26 cellular contexts compared by ENCODE assay signal in the genomic region with DNA sequence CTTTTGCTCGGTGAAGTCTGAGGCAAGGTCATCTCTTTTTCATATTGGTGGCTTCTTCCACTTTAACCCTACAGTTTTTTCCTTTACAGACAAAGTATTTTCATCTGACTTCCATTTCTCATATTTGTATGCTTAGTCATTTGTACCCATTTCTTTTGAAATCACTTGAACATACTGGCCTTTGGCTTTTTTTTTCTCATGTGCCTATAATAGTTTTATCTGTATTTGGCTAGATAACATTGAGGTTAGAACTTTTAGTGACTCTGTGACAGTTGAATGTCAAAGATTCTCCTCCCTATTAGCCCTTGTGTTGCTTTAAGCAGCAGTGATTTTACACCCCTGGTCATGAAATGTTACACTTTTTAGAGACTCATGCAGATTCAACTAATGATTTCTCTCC. TPM values are rescaled to one million over a fixed set of nuclear protein-coding genes. Genes with fewer than 3 reads are reported as not detected.
A peak's percentile ranks its signal among the peaks of the same experiment; 100 is the strongest.
DNase-seq lines count a peak whose midpoint lies in the region; ATAC-seq lines count a peak whose summit lies in the region.
"Had no signal": no experiment of that assay in that cellular context is flagged by ENCODE, and none has a peak within 500 bp of the region (broad histone marks: within the 10 kb centered on the region; RNA-seq: fewer than 3 reads in every experiment).

No MANE protein-coding gene starts in this region.

- H3K9me3 Mint-ChIP-seq in activated T-cell treated with anti-CD3 and anti-CD28 coated beads, Interleukin-2, amount 50 U/mL, for 72 hours: no peaks in the 10 kb centered on the region
- H3K9me3 Mint-ChIP-seq in activated naive CD4-positive, alpha-beta T cell treated with anti-CD3 and anti-CD28 coated beads, Interleukin-2, amount 50 U/mL, for 72 hours: no peaks in the 10 kb centered on the region
- peaks cover 0 to 3% of the 10 kb centered on the region in 2 donors for H3K9me3 Mint-ChIP-seq in stimulated activated naive B cell treated with anti-CD40 and anti-IgM and Interleukin-4, amounts not matched to agents 10 μg/mL and 1 μg/mL and 100 μg/mL, for 72 hours
- H3K9me3 Mint-ChIP-seq: dendritic cell treated with granulocyte-macrophage colony-stimulating factor and Interleukin-4, amounts not matched to agents 40 ng/mL and 50 ng/mL, for 4 days; naive B cell; WTC11 had no signal

- H3K27me3 Mint-ChIP-seq in activated T-cell treated with anti-CD3 and anti-CD28 coated beads, Interleukin-2, amount 50 U/mL, for 72 hours (ENCODE audit: low read depth): no peaks in the 10 kb centered on the region
- no peaks in the 10 kb centered on the region for H3K27me3 Mint-ChIP-seq in stimulated activated naive B cell treated with anti-CD40 and anti-IgM and Interleukin-4, amounts not matched to agents 10 μg/mL and 1 μg/mL and 100 μg/mL, for 72 hours
- H3K27me3 Mint-ChIP-seq: dendritic cell treated with granulocyte-macrophage colony-stimulating factor and Interleukin-4, amounts not matched to agents 40 ng/mL and 50 ng/mL, for 4 days had no signal

- peaks cover 97% of the 10 kb centered on the region for H3K4me1 Mint-ChIP-seq in activated T-cell treated with anti-CD3 and anti-CD28 coated beads, Interleukin-2, amount 50 U/mL, for 72 hours (ENCODE audit: low read depth)
- peaks cover 45 to 70% of the 10 kb centered on the region in 2 donors for H3K4me1 Mint-ChIP-seq in stimulated activated naive B cell treated with anti-CD40 and anti-IgM and Interleukin-4, amounts not matched to agents 10 μg/mL and 1 μg/mL and 100 μg/mL, for 72 hours

- H3K36me3 Mint-ChIP-seq in activated T-cell treated with anti-CD3 and anti-CD28 coated beads, Interleukin-2, amount 50 U/mL, for 72 hours (ENCODE audit: insufficient read depth in 2 of 2): peaks cover 19 to 69% of the 10 kb centered on the region in 2 donors
- H3K36me3 Mint-ChIP-seq in activated naive CD4-positive, alpha-beta T cell treated with anti-CD3 and anti-CD28 coated beads, Interleukin-2, amount 50 U/mL, for 72 hours: peaks cover 34 to 70% of the 10 kb centered on the region in 2 donors
- H3K36me3 Mint-ChIP-seq in stimulated activated naive B cell treated with anti-CD40 and anti-IgM and Interleukin-4, amounts not matched to agents 10 μg/mL and 1 μg/mL and 100 μg/mL, for 72 hours: peaks cover 14 to 18% of the 10 kb centered on the region in 2 donors
- H3K36me3 Mint-ChIP-seq: naive B cell, WTC11 had no signal

- H3K4me3 Mint-ChIP-seq in activated T-cell treated with anti-CD3 and anti-CD28 coated beads, Interleukin-2, amount 50 U/mL, for 72 hours: peak overlapping the region; percentile 70 to 71
- peak overlapping the region; percentile 5 to 26 for H3K4me3 Mint-ChIP-seq in stimulated activated naive B cell treated with anti-CD40 and anti-IgM and Interleukin-4, amounts not matched to agents 10 μg/mL and 1 μg/mL and 100 μg/mL, for 72 hours
- H3K4me3 Mint-ChIP-seq: dendritic cell treated with granulocyte-macrophage colony-stimulating factor and Interleukin-4, amounts not matched to agents 40 ng/mL and 50 ng/mL, for 4 days; naive B cell; WTC11 had no signal

- peak in 1 of 2 donors; percentile 1 for ATAC-seq in activated T-cell treated with anti-CD3 and anti-CD28 coated beads, Interleukin-2, amount 50 U/mL, for 72 hours (replicated peaks in 1 of 2)
- ATAC-seq in HG02610 (IDR thresholded peaks at IDR 0.05; ENCODE audit: unreplicated experiment): peak; percentile 8
- no peak for ATAC-seq in activated naive CD4-positive, alpha-beta T cell treated with anti-CD3 and anti-CD28 coated beads, Interleukin-2, amount 50 U/mL, for 72 hours
- ATAC-seq in stimulated activated naive B cell treated with anti-CD40 and anti-IgM and Interleukin-4, amounts not matched to agents 10 μg/mL and 1 μg/mL and 100 μg/mL, for 72 hours (replicated peaks): peak; percentile 1 to 17
- no peak for ATAC-seq in GM19463 (IDR thresholded peaks at IDR 0.05; ENCODE audit: unreplicated experiment)
- ATAC-seq: left lung, PC-3, Right ventricle myocardium inferior, WTC11 had no signal

- DNase-seq in activated T-cell treated with anti-CD3 and anti-CD28 coated beads, Interleukin-2, amount 50 U/mL, for 72 hours: no peak
- no peak for DNase-seq in activated T-cell treated with anti-CD3 and anti-CD28 coated beads, Interleukin-2, amount 50 U/mL, for 1 hour
- no peak for DNase-seq in activated naive CD4-positive, alpha-beta T cell treated with anti-CD3 and anti-CD28 coated beads, Interleukin-2, amount 50 U/mL, for 72 hours (ENCODE audit: low spot score in 2 of 2)
- DNase-seq in stimulated activated naive B cell treated with anti-CD40 and anti-IgM and Interleukin-4, amounts not matched to agents 10 μg/mL and 1 μg/mL and 100 μg/mL, for 72 hours: no peak
- DNase-seq in kidney tubule cell (ENCODE audit: low spot score) (no peak), NCI-H2107 treated with DMSO at 0.1 percent for 48 hours (lab: John Stamatoyannopoulos, UW; ENCODE audit: unreplicated experiment) (no peak)
- DNase-seq: ACHN; activated effector memory CD4-positive, alpha-beta T cell treated with anti-CD3 and anti-CD28 coated beads, Interleukin-2, amount 50 U/mL, for 16 hours; aorta; DND-41; esophagus squamous epithelium; GOT3; KBM-7; left lung; MM.1S; naive B cell; NCI-H1417; NCI-H2081 treated with DMSO at 0.1 percent for 48 hours; PC-3 had no signal

- H3K27ac Mint-ChIP-seq in activated T-cell treated with anti-CD3 and anti-CD28 coated beads, Interleukin-2, amount 50 U/mL, for 72 hours: peak overlapping the region; percentile 95
- peak overlapping the region; percentile 94 to 99 for H3K27ac Mint-ChIP-seq in activated naive CD4-positive, alpha-beta T cell treated with anti-CD3 and anti-CD28 coated beads, Interleukin-2, amount 50 U/mL, for 72 hours
- peak overlapping the region; percentile 76 for H3K27ac Mint-ChIP-seq in stimulated activated naive B cell treated with anti-CD40 and anti-IgM and Interleukin-4, amounts not matched to agents 10 μg/mL and 1 μg/mL and 100 μg/mL, for 72 hours
- H3K27ac Mint-ChIP-seq: dendritic cell treated with granulocyte-macrophage colony-stimulating factor and Interleukin-4, amounts not matched to agents 40 ng/mL and 50 ng/mL, for 4 days; naive B cell; WTC11 had no signal

RNA-seq across cellular contexts. Expression of gene IL12RB2, which starts 27.8 kb away (rescaled TPM):
- 100 to 1,000 TPM; 128 to 136 TPM for total RNA-seq in activated T-cell treated with anti-CD3 and anti-CD28 coated beads, Interleukin-2, amount 50 U/mL, for 72 hours
- 100 to 1,000 TPM in 1 of 2 donors, 10 to 100 TPM in 1; 29.5 to 123 TPM for total RNA-seq in activated naive CD4-positive, alpha-beta T cell treated with anti-CD3 and anti-CD28 coated beads, Interleukin-2, amount 50 U/mL, for 72 hours
- total RNA-seq: osteoblast, PC-3, smooth muscle cell had no signal

Comparison
In these comparisons a context has a peak if more than half of its experiments do, and no peak if none do; other contexts are left out.
1. ATAC-seq: peak in HG02610 (single experiment) and stimulated activated naive B cell treated with anti-CD40 and anti-IgM and Interleukin-4, amounts not matched to agents 10 μg/mL and 1 μg/mL and 100 μg/mL, for 72 hours (2 of 2); none in activated naive CD4-positive, alpha-beta T cell treated with anti-CD3 and anti-CD28 coated beads, Interleukin-2, amount 50 U/mL, for 72 hours (0 of 2) and GM19463 (single experiment).
2. Peak in every context shown above with its lines, with median percentiles within 50 percentile points of each other: H3K27ac Mint-ChIP-seq.